8 cellular contexts compared by ENCODE assay signal in the genomic region with DNA sequence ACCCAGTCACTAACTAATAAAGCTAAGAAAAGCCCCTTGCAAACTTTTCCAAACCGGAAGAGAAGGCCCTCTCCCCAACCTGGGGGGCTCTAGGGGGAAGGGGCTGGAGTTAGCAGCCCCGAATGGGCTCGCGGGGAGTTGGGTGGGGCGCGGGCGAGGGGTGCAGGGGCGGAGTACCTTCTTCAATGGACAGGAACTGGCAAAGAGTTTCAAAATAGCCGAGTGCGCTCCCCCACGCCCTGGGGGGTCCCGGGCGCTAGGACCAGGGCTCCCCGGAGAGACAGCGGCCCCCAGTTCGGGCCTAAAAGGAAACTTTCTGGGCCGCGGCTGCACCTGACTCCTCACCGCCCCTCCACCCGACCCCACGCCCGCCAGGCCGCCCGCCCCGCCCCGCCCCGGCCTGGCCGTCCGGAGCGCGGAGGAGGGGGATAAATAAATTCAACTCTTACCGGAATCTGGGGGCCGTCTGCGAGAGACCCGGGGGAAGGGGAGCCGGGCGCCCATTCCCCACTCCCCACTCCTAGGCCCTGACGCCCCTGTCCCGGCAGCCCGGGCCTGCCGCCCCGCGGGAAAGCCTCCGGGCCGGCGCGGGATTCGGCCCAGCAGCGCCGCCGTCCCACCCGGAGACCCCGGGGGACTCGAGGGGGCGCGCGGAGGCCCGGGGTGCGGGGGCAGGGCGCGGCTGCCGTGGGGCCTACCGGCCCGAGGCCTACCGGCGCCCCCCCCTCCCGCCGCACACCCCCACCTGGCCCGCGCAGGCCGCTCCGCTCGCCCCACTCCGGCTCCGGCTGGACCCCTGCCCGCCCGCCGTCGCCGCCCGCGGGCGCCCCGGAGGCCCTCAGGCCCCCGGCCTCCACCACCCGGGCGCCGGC. TPM values are rescaled to one million over a fixed set of nuclear protein-coding genes. Genes with fewer than 3 reads are reported as not detected.
DNase-seq lines count a peak whose midpoint lies in the region; ATAC-seq and TF ChIP-seq lines count a peak whose summit lies in the region.

No MANE protein-coding gene starts in this region.

- POLR2A ChIA-PET in naive thymus-derived CD8-positive, alpha-beta T cell (lab: Charles Lee) = interaction anchor here (0.6 to 5.3 kb wide), 5 partner anchors 12 to 1940 kb away, joined by 3 to 26 read pairs (median 5); a partner anchor contains a TSS

- peaks cover 0 to 57% (median 7%) of the 10 kb centered on the region in 3 donors for H3K4me1 ChIP-seq in esophagus squamous epithelium

- H3K27ac ChIP-seq in esophagus squamous epithelium (peak overlapping the region; percentile 99 to 100 (median 99)), temporal lobe (ENCODE audit: low read depth, low read length) (peak overlapping the region; percentile 93)

- WGBS in esophagus squamous epithelium, 2 donors = 0 to 20% methylated on average over 1 of the region's 88 CpGs

- peaks cover 0 to 9% (median 0%) of the 10 kb centered on the region in 3 donors for H3K36me3 ChIP-seq in esophagus squamous epithelium

- H3K27me3 Mint-ChIP-seq in HFFc6 (ENCODE audit: insufficient read depth) = peaks cover 3% of the 10 kb centered on the region; the same call in 1 of the 2 replicates
- no peaks in the 10 kb centered on the region for H3K27me3 Mint-ChIP-seq in naive thymus-derived CD8-positive, alpha-beta T cell

- no peaks in the 10 kb centered on the region for H3K9me3 Mint-ChIP-seq in HFFc6
- H3K9me3 Mint-ChIP-seq in naive thymus-derived CD8-positive, alpha-beta T cell = no peaks in the 10 kb centered on the region

- peak; percentile 74 for DNase-seq in DMS 273 (lab: John Stamatoyannopoulos, UW; ENCODE audit: unreplicated experiment)
- DNase-seq in DMS 273 treated with DMSO at 0.1 percent for 48 hours (lab: John Stamatoyannopoulos, UW) = no peak
- no peak for DNase-seq in HFFc6
- peak; percentile 17 for DNase-seq in NCI-H345 (lab: John Stamatoyannopoulos, UW)
- peak; percentile 67 to 71 for DNase-seq in activated T-cell treated with anti-CD3 and anti-CD28 coated beads, Interleukin-2, amount 50 U/mL, for 48 hours
- no peak for DNase-seq in esophagus squamous epithelium (lab: John Stamatoyannopoulos, UW)
- DNase-seq in naive thymus-derived CD8-positive, alpha-beta T cell = peak; percentile 21 to 75 (median 60)

- TF ChIP-seq CTCF in HFFc6 (IDR thresholded peaks at IDR 0.05) (no peak), esophagus squamous epithelium (IDR thresholded peaks at IDR 0.05) (no peak)

- no peaks in the 10 kb centered on the region for H3K9me3 ChIP-seq in esophagus squamous epithelium

- peak overlapping the region; percentile 86 to 97 (median 92) for H3K4me3 ChIP-seq in esophagus squamous epithelium

- no peak for TF ChIP-seq POLR2A in esophagus squamous epithelium (IDR thresholded peaks at IDR 0.05)

- no peaks in the 10 kb centered on the region for H3K27me3 ChIP-seq in esophagus squamous epithelium

- peaks cover 23% of the 10 kb centered on the region for H3K4me1 Mint-ChIP-seq in HFFc6 (ENCODE audit: low read depth)
- peaks cover 22 to 60% (median 42%) of the 10 kb centered on the region in 4 donors for H3K4me1 Mint-ChIP-seq in naive thymus-derived CD8-positive, alpha-beta T cell

- H3K27ac Mint-ChIP-seq in HFFc6 = peak overlapping the region; percentile 96
- peak overlapping the region; percentile 97 to 100 (median 99) for H3K27ac Mint-ChIP-seq in naive thymus-derived CD8-positive, alpha-beta T cell

- peak overlapping the region; percentile 96 for H3K4me3 Mint-ChIP-seq in HFFc6
- peak overlapping the region; percentile 97 to 100 (median 98) for H3K4me3 Mint-ChIP-seq in naive thymus-derived CD8-positive, alpha-beta T cell

- intact Hi-C loops in esophagus squamous epithelium (cut with DNase I) = no loop called here

- H3K36me3 Mint-ChIP-seq in HFFc6 (ENCODE audit: low read depth) = peaks cover 13% of the 10 kb centered on the region
- peaks cover 0 to 8% (median 0%) of the 10 kb centered on the region in 3 donors for H3K36me3 Mint-ChIP-seq in naive thymus-derived CD8-positive, alpha-beta T cell

- peak; percentile 28 to 40 for ATAC-seq in naive thymus-derived CD8-positive, alpha-beta T cell

RNA-seq across cellular contexts. Expression of a gene that starts 0.9 kb away (rescaled TPM):
- total RNA-seq in HFFc6 (2021; fragmentation: NEBNext Ultra II Directional; extraction: Animal tissue kit (Norgen Biotek cat#: 25700)) = 10 to 100 TPM; 11.3 to 13.1 (median 12.0) TPM
- total RNA-seq in esophagus squamous epithelium (10 to 100 TPM in 3 of 4 donors, 1 to 10 TPM in 1; 9.6 to 20.2 (median 17.1) TPM), temporal lobe (24.3 TPM)
- 10 to 100 TPM; 35.6 to 38.7 TPM for total RNA-seq in naive thymus-derived CD8-positive, alpha-beta T cell
- polyA plus RNA-seq in naive thymus-derived CD8-positive, alpha-beta T cell = 10 to 100 TPM in 2 of 3 donors, 1 to 10 TPM in 1; 9.4 to 13.1 (median 11.6) TPM

Comparison
In these comparisons a context has a peak if more than half of its experiments do, and no peak if none do; other contexts are left out.
1. DNase-seq: peak in DMS 273 (single experiment), NCI-H345 (single experiment), activated T-cell treated with anti-CD3 and anti-CD28 coated beads, Interleukin-2, amount 50 U/mL, for 48 hours (2 of 2) and naive thymus-derived CD8-positive, alpha-beta T cell (10 of 10); none in DMS 273 treated with DMSO at 0.1 percent for 48 hours (single experiment), HFFc6 (single experiment) and esophagus squamous epithelium (single experiment).